ENCODE assay signal across 1 cellular context in genomic region chr19:10502524-10503001, GRCh38.
TF ChIP-seq lines count a peak whose summit lies in the region.

No MANE protein-coding gene starts in this region.

TF ChIP-seq in K562, 482 proteins besides CTCF, POLR2A, EP300 and RAD21 (continued from another document and continues in another):
- TF ChIP-seq, protein P1, sequence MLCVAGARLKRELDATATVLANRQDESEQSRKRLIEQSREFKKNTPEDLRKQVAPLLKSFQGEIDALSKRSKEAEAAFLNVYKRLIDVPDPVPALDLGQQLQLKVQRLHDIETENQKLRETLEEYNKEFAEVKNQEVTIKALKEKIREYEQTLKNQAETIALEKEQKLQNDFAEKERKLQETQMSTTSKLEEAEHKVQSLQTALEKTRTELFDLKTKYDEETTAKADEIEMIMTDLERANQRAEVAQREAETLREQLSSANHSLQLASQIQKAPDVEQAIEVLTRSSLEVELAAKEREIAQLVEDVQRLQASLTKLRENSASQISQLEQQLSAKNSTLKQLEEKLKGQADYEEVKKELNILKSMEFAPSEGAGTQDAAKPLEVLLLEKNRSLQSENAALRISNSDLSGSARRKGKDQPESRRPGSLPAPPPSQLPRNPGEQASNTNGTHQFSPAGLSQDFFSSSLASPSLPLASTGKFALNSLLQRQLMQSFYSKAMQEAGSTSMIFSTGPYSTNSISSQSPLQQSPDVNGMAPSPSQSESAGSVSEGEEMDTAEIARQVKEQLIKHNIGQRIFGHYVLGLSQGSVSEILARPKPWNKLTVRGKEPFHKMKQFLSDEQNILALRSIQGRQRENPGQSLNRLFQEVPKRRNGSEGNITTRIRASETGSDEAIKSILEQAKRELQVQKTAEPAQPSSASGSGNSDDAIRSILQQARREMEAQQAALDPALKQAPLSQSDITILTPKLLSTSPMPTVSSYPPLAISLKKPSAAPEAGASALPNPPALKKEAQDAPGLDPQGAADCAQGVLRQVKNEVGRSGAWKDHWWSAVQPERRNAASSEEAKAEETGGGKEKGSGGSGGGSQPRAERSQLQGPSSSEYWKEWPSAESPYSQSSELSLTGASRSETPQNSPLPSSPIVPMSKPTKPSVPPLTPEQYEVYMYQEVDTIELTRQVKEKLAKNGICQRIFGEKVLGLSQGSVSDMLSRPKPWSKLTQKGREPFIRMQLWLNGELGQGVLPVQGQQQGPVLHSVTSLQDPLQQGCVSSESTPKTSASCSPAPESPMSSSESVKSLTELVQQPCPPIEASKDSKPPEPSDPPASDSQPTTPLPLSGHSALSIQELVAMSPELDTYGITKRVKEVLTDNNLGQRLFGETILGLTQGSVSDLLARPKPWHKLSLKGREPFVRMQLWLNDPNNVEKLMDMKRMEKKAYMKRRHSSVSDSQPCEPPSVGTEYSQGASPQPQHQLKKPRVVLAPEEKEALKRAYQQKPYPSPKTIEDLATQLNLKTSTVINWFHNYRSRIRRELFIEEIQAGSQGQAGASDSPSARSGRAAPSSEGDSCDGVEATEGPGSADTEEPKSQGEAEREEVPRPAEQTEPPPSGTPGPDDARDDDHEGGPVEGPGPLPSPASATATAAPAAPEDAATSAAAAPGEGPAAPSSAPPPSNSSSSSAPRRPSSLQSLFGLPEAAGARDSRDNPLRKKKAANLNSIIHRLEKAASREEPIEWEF (CRISPR knock-in tag; IDR thresholded peaks at IDR 0.05): no peak
- peak; percentile 85 to 88; a peak in 2 of 4 replicates for TF ChIP-seq NONO (IDR thresholded peaks at IDR 0.05; ENCODE audit: low read depth in 2 of 2, low read length in 1 of 2)
- peak; percentile 50 for TF ChIP-seq AFF4 (CRISPR knock-in tag; IDR thresholded peaks at IDR 0.05)
- no peak; a peak in 1 of 4 replicates for TF ChIP-seq SIX5 (IDR thresholded peaks at IDR 0.05; ENCODE audit: borderline replicate concordance in 1 of 2, insufficient read depth in 1 of 2, low read depth in 1 of 2, low read length in 2 of 2)
- 0 out of 2 replicates have a peak, but pooled peaks have one; percentile 3 for TF ChIP-seq LCOR (CRISPR knock-in tag; IDR thresholded peaks at IDR 0.05)
- peak; percentile 88; the same call in 1 of the 2 replicates for TF ChIP-seq EP400 (IDR thresholded peaks at IDR 0.05)
- TF ChIP-seq ZNF583 (CRISPR knock-in tag; IDR thresholded peaks at IDR 0.05): no peak
- TF ChIP-seq ZNF174 (CRISPR knock-in tag; IDR thresholded peaks at IDR 0.05): no peak
- no peak; the same call in 1 of the 2 replicates for TF ChIP-seq ZSCAN29 (IDR thresholded peaks at IDR 0.05)
- TF ChIP-seq ETS2 (tag; IDR thresholded peaks at IDR 0.05; ENCODE audit: borderline replicate concordance, poor library complexity, severe bottlenecking): no peak
- peak; percentile 82 for TF ChIP-seq POLR2H (tag; IDR thresholded peaks at IDR 0.05; ENCODE audit: low read depth)
- TF ChIP-seq ZNF324 (CRISPR knock-in tag; IDR thresholded peaks at IDR 0.05): no peak
- peak; percentile 69; the same call in 1 of the 2 replicates for TF ChIP-seq MAFG (tag; conservative IDR thresholded peaks at IDR 0.05)
- no peak for TF ChIP-seq HOMEZ (CRISPR knock-in tag; IDR thresholded peaks at IDR 0.05)
- TF ChIP-seq DDX20 (tag; IDR thresholded peaks at IDR 0.05; ENCODE audit: low read depth): no peak
- TF ChIP-seq POLR2AphosphoS2 (IDR thresholded peaks at IDR 0.05; ENCODE audit: low read length): no peak
- no peak for TF ChIP-seq TFAM (CRISPR knock-in tag; conservative IDR thresholded peaks at IDR 0.05)
- peak; percentile 48; the same call in 1 of the 2 replicates for TF ChIP-seq KAT7 (CRISPR knock-in tag; IDR thresholded peaks at IDR 0.05; ENCODE audit: borderline replicate concordance)
- no peak for TF ChIP-seq PRMT5 (CRISPR knock-in tag; IDR thresholded peaks at IDR 0.05)
- TF ChIP-seq CBFA2T2 (conservative IDR thresholded peaks at IDR 0.05): no peak
- TF ChIP-seq ZBTB2 (IDR thresholded peaks at IDR 0.05): no peak
- no peak for TF ChIP-seq ZNF3 (CRISPR knock-in tag; IDR thresholded peaks at IDR 0.05)
- no peak; the same call in 1 of the 2 replicates for TF ChIP-seq CBFA2T3 (IDR thresholded peaks at IDR 0.05)
- TF ChIP-seq TSC22D4 (tag; IDR thresholded peaks at IDR 0.05): no peak
- TF ChIP-seq, protein P2, sequence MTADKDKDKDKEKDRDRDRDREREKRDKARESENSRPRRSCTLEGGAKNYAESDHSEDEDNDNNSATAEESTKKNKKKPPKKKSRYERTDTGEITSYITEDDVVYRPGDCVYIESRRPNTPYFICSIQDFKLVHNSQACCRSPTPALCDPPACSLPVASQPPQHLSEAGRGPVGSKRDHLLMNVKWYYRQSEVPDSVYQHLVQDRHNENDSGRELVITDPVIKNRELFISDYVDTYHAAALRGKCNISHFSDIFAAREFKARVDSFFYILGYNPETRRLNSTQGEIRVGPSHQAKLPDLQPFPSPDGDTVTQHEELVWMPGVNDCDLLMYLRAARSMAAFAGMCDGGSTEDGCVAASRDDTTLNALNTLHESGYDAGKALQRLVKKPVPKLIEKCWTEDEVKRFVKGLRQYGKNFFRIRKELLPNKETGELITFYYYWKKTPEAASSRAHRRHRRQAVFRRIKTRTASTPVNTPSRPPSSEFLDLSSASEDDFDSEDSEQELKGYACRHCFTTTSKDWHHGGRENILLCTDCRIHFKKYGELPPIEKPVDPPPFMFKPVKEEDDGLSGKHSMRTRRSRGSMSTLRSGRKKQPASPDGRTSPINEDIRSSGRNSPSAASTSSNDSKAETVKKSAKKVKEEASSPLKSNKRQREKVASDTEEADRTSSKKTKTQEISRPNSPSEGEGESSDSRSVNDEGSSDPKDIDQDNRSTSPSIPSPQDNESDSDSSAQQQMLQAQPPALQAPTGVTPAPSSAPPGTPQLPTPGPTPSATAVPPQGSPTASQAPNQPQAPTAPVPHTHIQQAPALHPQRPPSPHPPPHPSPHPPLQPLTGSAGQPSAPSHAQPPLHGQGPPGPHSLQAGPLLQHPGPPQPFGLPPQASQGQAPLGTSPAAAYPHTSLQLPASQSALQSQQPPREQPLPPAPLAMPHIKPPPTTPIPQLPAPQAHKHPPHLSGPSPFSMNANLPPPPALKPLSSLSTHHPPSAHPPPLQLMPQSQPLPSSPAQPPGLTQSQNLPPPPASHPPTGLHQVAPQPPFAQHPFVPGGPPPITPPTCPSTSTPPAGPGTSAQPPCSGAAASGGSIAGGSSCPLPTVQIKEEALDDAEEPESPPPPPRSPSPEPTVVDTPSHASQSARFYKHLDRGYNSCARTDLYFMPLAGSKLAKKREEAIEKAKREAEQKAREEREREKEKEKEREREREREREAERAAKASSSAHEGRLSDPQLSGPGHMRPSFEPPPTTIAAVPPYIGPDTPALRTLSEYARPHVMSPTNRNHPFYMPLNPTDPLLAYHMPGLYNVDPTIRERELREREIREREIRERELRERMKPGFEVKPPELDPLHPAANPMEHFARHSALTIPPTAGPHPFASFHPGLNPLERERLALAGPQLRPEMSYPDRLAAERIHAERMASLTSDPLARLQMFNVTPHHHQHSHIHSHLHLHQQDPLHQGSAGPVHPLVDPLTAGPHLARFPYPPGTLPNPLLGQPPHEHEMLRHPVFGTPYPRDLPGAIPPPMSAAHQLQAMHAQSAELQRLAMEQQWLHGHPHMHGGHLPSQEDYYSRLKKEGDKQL (CRISPR knock-in tag; IDR thresholded peaks at IDR 0.05; ENCODE audit: borderline replicate concordance): no peak
- TF ChIP-seq MTA1 (IDR thresholded peaks at IDR 0.05; ENCODE audit: borderline replicate concordance): no peak
- TF ChIP-seq TAL1 (IDR thresholded peaks at IDR 0.05): no peak
- no peak for TF ChIP-seq OTX1 (CRISPR knock-in tag; IDR thresholded peaks at IDR 0.05)
- peak; percentile 98 for TF ChIP-seq CXXC5 (CRISPR knock-in tag; IDR thresholded peaks at IDR 0.05)
- TF ChIP-seq MED1 (CRISPR knock-in tag; IDR thresholded peaks at IDR 0.05; ENCODE audit: borderline replicate concordance): no peak
- TF ChIP-seq, protein P3, sequence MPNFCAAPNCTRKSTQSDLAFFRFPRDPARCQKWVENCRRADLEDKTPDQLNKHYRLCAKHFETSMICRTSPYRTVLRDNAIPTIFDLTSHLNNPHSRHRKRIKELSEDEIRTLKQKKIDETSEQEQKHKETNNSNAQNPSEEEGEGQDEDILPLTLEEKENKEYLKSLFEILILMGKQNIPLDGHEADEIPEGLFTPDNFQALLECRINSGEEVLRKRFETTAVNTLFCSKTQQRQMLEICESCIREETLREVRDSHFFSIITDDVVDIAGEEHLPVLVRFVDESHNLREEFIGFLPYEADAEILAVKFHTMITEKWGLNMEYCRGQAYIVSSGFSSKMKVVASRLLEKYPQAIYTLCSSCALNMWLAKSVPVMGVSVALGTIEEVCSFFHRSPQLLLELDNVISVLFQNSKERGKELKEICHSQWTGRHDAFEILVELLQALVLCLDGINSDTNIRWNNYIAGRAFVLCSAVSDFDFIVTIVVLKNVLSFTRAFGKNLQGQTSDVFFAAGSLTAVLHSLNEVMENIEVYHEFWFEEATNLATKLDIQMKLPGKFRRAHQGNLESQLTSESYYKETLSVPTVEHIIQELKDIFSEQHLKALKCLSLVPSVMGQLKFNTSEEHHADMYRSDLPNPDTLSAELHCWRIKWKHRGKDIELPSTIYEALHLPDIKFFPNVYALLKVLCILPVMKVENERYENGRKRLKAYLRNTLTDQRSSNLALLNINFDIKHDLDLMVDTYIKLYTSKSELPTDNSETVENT (CRISPR knock-in tag; IDR thresholded peaks at IDR 0.05): peak; percentile 61
- TF ChIP-seq FOSL1 (tag; conservative IDR thresholded peaks at IDR 0.05): peak; percentile 89
- 0 out of 2 replicates have a peak, but pooled peaks have one; percentile 33 for TF ChIP-seq GTF2F1 (IDR thresholded peaks at IDR 0.05; ENCODE audit: low read depth, low read length)
- TF ChIP-seq ELF1 (tag; IDR thresholded peaks at IDR 0.05): no peak; the same call in 1 of the 2 replicates
- no peak; the same call in none of the 2 replicates for TF ChIP-seq GABPB1 (CRISPR knock-in tag; IDR thresholded peaks at IDR 0.05)
- TF ChIP-seq, protein P4, sequence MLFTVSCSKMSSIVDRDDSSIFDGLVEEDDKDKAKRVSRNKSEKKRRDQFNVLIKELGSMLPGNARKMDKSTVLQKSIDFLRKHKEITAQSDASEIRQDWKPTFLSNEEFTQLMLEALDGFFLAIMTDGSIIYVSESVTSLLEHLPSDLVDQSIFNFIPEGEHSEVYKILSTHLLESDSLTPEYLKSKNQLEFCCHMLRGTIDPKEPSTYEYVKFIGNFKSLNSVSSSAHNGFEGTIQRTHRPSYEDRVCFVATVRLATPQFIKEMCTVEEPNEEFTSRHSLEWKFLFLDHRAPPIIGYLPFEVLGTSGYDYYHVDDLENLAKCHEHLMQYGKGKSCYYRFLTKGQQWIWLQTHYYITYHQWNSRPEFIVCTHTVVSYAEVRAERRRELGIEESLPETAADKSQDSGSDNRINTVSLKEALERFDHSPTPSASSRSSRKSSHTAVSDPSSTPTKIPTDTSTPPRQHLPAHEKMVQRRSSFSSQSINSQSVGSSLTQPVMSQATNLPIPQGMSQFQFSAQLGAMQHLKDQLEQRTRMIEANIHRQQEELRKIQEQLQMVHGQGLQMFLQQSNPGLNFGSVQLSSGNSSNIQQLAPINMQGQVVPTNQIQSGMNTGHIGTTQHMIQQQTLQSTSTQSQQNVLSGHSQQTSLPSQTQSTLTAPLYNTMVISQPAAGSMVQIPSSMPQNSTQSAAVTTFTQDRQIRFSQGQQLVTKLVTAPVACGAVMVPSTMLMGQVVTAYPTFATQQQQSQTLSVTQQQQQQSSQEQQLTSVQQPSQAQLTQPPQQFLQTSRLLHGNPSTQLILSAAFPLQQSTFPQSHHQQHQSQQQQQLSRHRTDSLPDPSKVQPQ (CRISPR knock-in tag; IDR thresholded peaks at IDR 0.05; ENCODE audit: borderline replicate concordance): no peak
- no peak for TF ChIP-seq CAMTA2 (CRISPR knock-in tag; conservative IDR thresholded peaks at IDR 0.05)
- no peak for TF ChIP-seq PML (IDR thresholded peaks at IDR 0.05; ENCODE audit: low read length)
- TF ChIP-seq ZNF311 (CRISPR knock-in tag; IDR thresholded peaks at IDR 0.05): no peak
- peak; percentile 56 for TF ChIP-seq MEIS2 (IDR thresholded peaks at IDR 0.05; ENCODE audit: partially characterized antibody)
- peak; percentile 77; the same call in 1 of the 2 replicates for TF ChIP-seq PHF8 (IDR thresholded peaks at IDR 0.05; ENCODE audit: borderline replicate concordance, low read length)
